Comparison of ENCODE assay signal across 1 cellular context in genomic region chr13:50428183-50428877, GRCh38.
TF ChIP-seq lines count a peak whose summit lies in the region.

No MANE protein-coding gene starts in this region.

TF ChIP-seq in SK-N-SH, 30 proteins besides CTCF, POLR2A, EP300 and RAD21 (continued from another document):
- TF ChIP-seq USF1 (IDR thresholded peaks at IDR 0.05; ENCODE audit: borderline replicate concordance, low read depth) (no peak), GATA2 (CRISPR knock-in tag; IDR thresholded peaks at IDR 0.05) (no peak), USF2 (IDR thresholded peaks at IDR 0.05; ENCODE audit: borderline replicate concordance, low read depth, low read length) (no peak), NRF1 (IDR thresholded peaks at IDR 0.05; ENCODE audit: low read depth, low read length) (no peak), TCF12 (IDR thresholded peaks at IDR 0.05) (no peak), TEAD4 (IDR thresholded peaks at IDR 0.05; ENCODE audit: borderline replicate concordance, insufficient read depth) (no peak), MXI1 (IDR thresholded peaks at IDR 0.05; ENCODE audit: low read depth, low read length) (no peak), FOSL2 (IDR thresholded peaks at IDR 0.05; ENCODE audit: borderline replicate concordance, low read depth) (no peak), TAF1 (IDR thresholded peaks at IDR 0.05; ENCODE audit: borderline replicate concordance, low read depth, low read length) (no peak), PBX3 (IDR thresholded peaks at IDR 0.05) (no peak)
